In the genomic region with DNA sequence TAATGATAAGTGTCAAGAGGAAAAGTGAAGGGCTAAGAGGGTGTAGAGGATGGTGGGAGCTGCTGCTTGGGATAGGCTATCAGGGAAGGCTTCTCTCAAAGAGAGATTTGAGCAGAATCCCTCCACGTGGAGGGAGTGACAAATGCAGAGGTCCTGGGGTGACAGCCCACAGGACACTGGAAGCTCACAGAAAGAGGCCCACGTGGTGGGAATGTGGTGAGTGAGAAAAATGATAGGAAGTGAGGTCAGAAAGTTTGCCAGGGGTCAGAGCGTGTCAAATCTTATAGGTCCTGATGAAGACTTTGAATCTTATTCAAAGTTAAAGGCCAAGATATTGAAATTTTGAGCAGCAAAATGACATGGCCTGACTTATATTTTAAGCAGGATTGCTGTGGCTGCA, we compare ENCODE assay signal across 38 cellular contexts.
"Had no signal": no experiment of that assay in that cellular context is flagged by ENCODE, and none has a peak within 500 bp of the region (broad histone marks: within the 10 kb centered on the region; RNA-seq: fewer than 3 reads in every experiment).

No MANE protein-coding gene starts in this region.

- H3K4me3 Mint-ChIP-seq: activated B cell treated with CpG ODN at 0.5 μM for 24 hours; activated CD4-positive, alpha-beta memory T cell treated with anti-CD3 and anti-CD28 coated beads for 36 hours; activated CD4-positive, alpha-beta T cell treated with anti-CD3 and anti-CD28 coated beads, Interleukin-2, amount 10 ng/mL, durations not matched to agents 24 days and 14 days; activated CD8-positive, alpha-beta T cell treated with anti-CD3 and anti-CD28 coated beads for 36 hours; activated naive CD4-positive, alpha-beta T cell treated with anti-CD3 and anti-CD28 coated beads for 36 hours; activated naive CD8-positive, alpha-beta T cell treated with anti-CD3 and anti-CD28 coated beads for 36 hours; activated T-cell treated with anti-CD3 and anti-CD28 coated beads, Interleukin-2, amount 50 U/mL, for 4 hours; activated T-cell treated with anti-CD3 and anti-CD28 coated beads, Interleukin-2, amount 50 U/mL, for 72 hours; activated T-helper 1 cell treated with anti-CD3 and anti-CD28 coated beads, Interleukin-12 subunit alpha, Interleukin-12 subunit beta, Interleukin-2, Interleukin-4 antibody, amounts not matched to agents 30 ng/mL and 10 ng/mL and 1 ng/mL, durations not matched to agents 14 hours and 24 hours and 36 hours; activated T-helper 17 cell treated with anti-CD3 and anti-CD28 coated beads, Interleukin-2, amount 50 U/mL, for 72 hours; brain; central memory CD8-positive, alpha-beta T cell; T-helper 1 cell treated with Interleukin-12 subunit alpha and Interleukin-12 subunit beta and Interleukin-4 antibody, amounts not matched to agents 30 μg/mL and 1 μg/mL, for 36 hours; T-helper 2 cell treated with Interferon-gamma antibody and Interleukin-4, amounts not matched to agents 5 μg/mL and 100 μg/mL, for 36 hours had no signal

- H3K27me3 Mint-ChIP-seq: brain had no signal

- H3K9me3 Mint-ChIP-seq: activated B cell treated with CpG ODN at 0.5 μM for 24 hours; activated CD4-positive, alpha-beta memory T cell treated with anti-CD3 and anti-CD28 coated beads for 36 hours; activated CD4-positive, alpha-beta T cell treated with anti-CD3 and anti-CD28 coated beads, Interleukin-2, amount 10 ng/mL, durations not matched to agents 24 days and 14 days; activated CD8-positive, alpha-beta T cell treated with anti-CD3 and anti-CD28 coated beads for 36 hours; activated naive CD4-positive, alpha-beta T cell treated with anti-CD3 and anti-CD28 coated beads for 36 hours; activated naive CD4-positive, alpha-beta T cell treated with anti-CD3 and anti-CD28 coated beads, Interleukin-2, amount 50 U/mL, for 72 hours; activated naive CD8-positive, alpha-beta T cell treated with anti-CD3 and anti-CD28 coated beads for 36 hours; activated T-cell treated with anti-CD3 and anti-CD28 coated beads, Interleukin-2, amount 50 U/mL, for 4 hours; activated T-cell treated with anti-CD3 and anti-CD28 coated beads, Interleukin-2, amount 50 U/mL, for 72 hours; activated T-helper 1 cell treated with anti-CD3 and anti-CD28 coated beads, Interleukin-12 subunit alpha, Interleukin-12 subunit beta, Interleukin-2, Interleukin-4 antibody, amounts not matched to agents 30 ng/mL and 10 ng/mL and 1 ng/mL, durations not matched to agents 14 hours and 24 hours and 36 hours; activated T-helper 17 cell treated with anti-CD3 and anti-CD28 coated beads, Interleukin-2, amount 50 U/mL, for 72 hours; brain; central memory CD8-positive, alpha-beta T cell; T-helper 1 cell treated with Interleukin-12 subunit alpha and Interleukin-12 subunit beta and Interleukin-4 antibody, amounts not matched to agents 30 μg/mL and 1 μg/mL, for 36 hours; T-helper 2 cell treated with Interferon-gamma antibody and Interleukin-4, amounts not matched to agents 5 μg/mL and 100 μg/mL, for 36 hours had no signal

- H3K27ac Mint-ChIP-seq: activated B cell treated with CpG ODN at 0.5 μM for 24 hours; activated CD4-positive, alpha-beta memory T cell treated with anti-CD3 and anti-CD28 coated beads for 36 hours; activated CD4-positive, alpha-beta T cell treated with anti-CD3 and anti-CD28 coated beads, Interleukin-2, amount 10 ng/mL, durations not matched to agents 24 days and 14 days; activated CD8-positive, alpha-beta T cell treated with anti-CD3 and anti-CD28 coated beads for 36 hours; activated naive CD4-positive, alpha-beta T cell treated with anti-CD3 and anti-CD28 coated beads for 36 hours; activated naive CD4-positive, alpha-beta T cell treated with anti-CD3 and anti-CD28 coated beads, Interleukin-2, amount 50 U/mL, for 72 hours; activated naive CD8-positive, alpha-beta T cell treated with anti-CD3 and anti-CD28 coated beads for 36 hours; activated T-cell treated with anti-CD3 and anti-CD28 coated beads, Interleukin-2, amount 50 U/mL, for 72 hours; activated T-helper 1 cell treated with anti-CD3 and anti-CD28 coated beads, Interleukin-12 subunit alpha, Interleukin-12 subunit beta, Interleukin-2, Interleukin-4 antibody, amounts not matched to agents 30 ng/mL and 10 ng/mL and 1 ng/mL, durations not matched to agents 14 hours and 24 hours and 36 hours; activated T-helper 17 cell treated with anti-CD3 and anti-CD28 coated beads, Interleukin-2, amount 50 U/mL, for 72 hours; T-helper 1 cell treated with Interleukin-12 subunit alpha and Interleukin-12 subunit beta and Interleukin-4 antibody, amounts not matched to agents 30 μg/mL and 1 μg/mL, for 36 hours; T-helper 2 cell treated with Interferon-gamma antibody and Interleukin-4, amounts not matched to agents 5 μg/mL and 100 μg/mL, for 36 hours had no signal

- H3K4me3 ChIP-seq: adrenal gland, ascending aorta, cardiac muscle cell had no signal

- H3K36me3 Mint-ChIP-seq: activated CD4-positive, alpha-beta memory T cell treated with anti-CD3 and anti-CD28 coated beads for 36 hours; activated naive CD4-positive, alpha-beta T cell treated with anti-CD3 and anti-CD28 coated beads, Interleukin-2, amount 50 U/mL, for 72 hours; activated naive CD8-positive, alpha-beta T cell treated with anti-CD3 and anti-CD28 coated beads for 36 hours; brain had no signal

- H3K27me3 ChIP-seq: adrenal gland, ascending aorta, cardiac muscle cell had no signal

- H3K36me3 ChIP-seq: adrenal gland, ascending aorta, cardiac muscle cell had no signal

- H3K9me3 ChIP-seq: adrenal gland, ascending aorta had no signal

- H3K4me1 Mint-ChIP-seq: activated B cell treated with CpG ODN at 0.5 μM for 24 hours; activated CD4-positive, alpha-beta T cell treated with anti-CD3 and anti-CD28 coated beads, Interleukin-2, amount 10 ng/mL, durations not matched to agents 24 days and 14 days; activated T-helper 17 cell treated with anti-CD3 and anti-CD28 coated beads, Interleukin-2, amount 50 U/mL, for 72 hours; central memory CD8-positive, alpha-beta T cell had no signal

- H3K27ac ChIP-seq: adrenal gland, ascending aorta, cardiac muscle cell, VCaP had no signal

- H3K4me1 ChIP-seq: adrenal gland, ascending aorta had no signal

- DNase-seq: activated B cell treated with CpG ODN at 0.5 μM for 24 hours; activated CD4-positive, alpha-beta memory T cell treated with anti-CD3 and anti-CD28 coated beads for 36 hours; activated CD4-positive, alpha-beta T cell treated with anti-CD3 and anti-CD28 coated beads for 4 hours; activated CD4-positive, alpha-beta T cell treated with anti-CD3 and anti-CD28 coated beads, Interleukin-2, amount 10 ng/mL, durations not matched to agents 24 days and 14 days; activated CD4-positive, alpha-beta T cell treated with anti-CD3 and anti-CD28 coated beads, Interleukin-2, amount 50 U/mL, for 1 hour; activated CD4-positive, alpha-beta T cell treated with anti-CD3 and anti-CD28 coated beads, Interleukin-2, amount 50 U/mL, for 4 hours; activated CD4-positive, CD25-positive, alpha-beta regulatory T cell treated with anti-CD3 and anti-CD28 coated beads, Interleukin-2, amount 50 U/mL, for 72 hours; activated CD8-positive, alpha-beta memory T cell treated with anti-CD3 and anti-CD28 coated beads, Interleukin-2, amount 50 U/mL, for 4 hours; activated CD8-positive, alpha-beta T cell treated with anti-CD3 and anti-CD28 coated beads for 36 hours; activated effector memory CD4-positive, alpha-beta T cell treated with anti-CD3 and anti-CD28 coated beads, Interleukin-2, amount 50 U/mL, for 16 hours; activated gamma-delta T cell treated with Interleukin-2 at 50 U/mL for 16 hours; activated naive CD4-positive, alpha-beta T cell; activated naive CD4-positive, alpha-beta T cell treated with anti-CD3 and anti-CD28 coated beads for 36 hours; activated naive CD4-positive, alpha-beta T cell treated with anti-CD3 and anti-CD28 coated beads, Interleukin-2, amount 50 U/mL, for 16 hours; activated naive CD8-positive, alpha-beta T cell treated with anti-CD3 and anti-CD28 coated beads for 36 hours; activated T-cell treated with anti-CD3 and anti-CD28 coated beads for 4 hours; activated T-cell treated with anti-CD3 and anti-CD28 coated beads, Interleukin-2, amount 50 U/mL, for 1 hour; activated T-cell treated with anti-CD3 and anti-CD28 coated beads, Interleukin-2, amount 50 U/mL, for 4 hours; activated T-cell treated with anti-CD3 and anti-CD28 coated beads, Interleukin-2, amount 50 U/mL, for 72 hours; adrenal gland; amniotic stem cell; caudate nucleus; cerebellar nuclear complex; T-helper 1 cell; T-helper 2 cell; T-helper 9 cell had no signal

- FAIRE-seq: bronchial epithelial cell, TTC549 had no signal

- ATAC-seq: activated naive CD4-positive, alpha-beta T cell treated with anti-CD3 and anti-CD28 coated beads, Interleukin-2, amount 50 U/mL, for 72 hours; activated T-cell treated with anti-CD3 and anti-CD28 coated beads, Interleukin-2, amount 50 U/mL, for 4 hours; activated T-helper 17 cell treated with anti-CD3 and anti-CD28 coated beads, Interleukin-2, amount 50 U/mL, for 72 hours had no signal
